9 cellular contexts compared by ENCODE assay signal in genomic region chr3:72892870-72893269, GRCh38. TPM values are rescaled to one million over a fixed set of nuclear protein-coding genes. Genes with fewer than 3 reads are reported as not detected.
DNase-seq lines count a peak whose midpoint lies in the region; ATAC-seq and TF ChIP-seq lines count a peak whose summit lies in the region.
"Had no signal": no experiment of that assay in that cellular context is flagged by ENCODE, and none has a peak within 500 bp of the region (broad histone marks: within the 10 kb centered on the region; RNA-seq: fewer than 3 reads in every experiment).

No MANE protein-coding gene starts in this region.

- no peak overlapping the region for H3K4me3 Mint-ChIP-seq in neural crest cell
- H3K4me3 Mint-ChIP-seq in CD4-positive, alpha-beta memory T cell: no peak overlapping the region

- no peaks in the 10 kb centered on the region for H3K27me3 ChIP-seq in mammary epithelial cell (ENCODE audit: insufficient read depth, low read length)
- H3K27me3 ChIP-seq in CD4-positive, alpha-beta memory T cell (ENCODE audit: insufficient read depth, low read length): peaks cover 14% of the 10 kb centered on the region

- H2AFZ ChIP-seq in mammary epithelial cell (ENCODE audit: low read depth, low read length): no peak overlapping the region

- intact Hi-C loops in mammary epithelial cell (cut with micrococcal nuclease): no loop called here
- intact Hi-C loops in CD4-positive, alpha-beta memory T cell (cut with micrococcal nuclease): no loop called here

- peaks cover 93% of the 10 kb centered on the region for H3K27me3 Mint-ChIP-seq in neural crest cell (ENCODE audit: low read depth)
- peaks cover 34 to 56% of the 10 kb centered on the region in 2 donors for H3K27me3 Mint-ChIP-seq in CD4-positive, alpha-beta memory T cell

- H3K4me1 ChIP-seq in mammary epithelial cell (ENCODE audit: insufficient read depth, low read length): peaks cover 46% of the 10 kb centered on the region
- H3K4me1 ChIP-seq in CD4-positive, alpha-beta memory T cell (ENCODE audit: insufficient read depth, low read length): peaks cover 4% of the 10 kb centered on the region

- no peak for ATAC-seq in GM19395 (IDR thresholded peaks at IDR 0.05; ENCODE audit: unreplicated experiment)

- WGBS in mammary epithelial cell (ENCODE audit: low coverage, missing lambda C conversion rate): 80% methylated on average over 4 of the region's 4 CpGs

- no peaks in the 10 kb centered on the region for H3K9me3 Mint-ChIP-seq in neural crest cell
- H3K9me3 Mint-ChIP-seq in CD4-positive, alpha-beta memory T cell: no peaks in the 10 kb centered on the region

- H3K9me3 ChIP-seq in mammary epithelial cell (replicated peaks; ENCODE audit: insufficient read depth, low read length): no peaks in the 10 kb centered on the region
- no peaks in the 10 kb centered on the region for H3K9me3 ChIP-seq in CD4-positive, alpha-beta memory T cell (ENCODE audit: control insufficient read depth in 1 of 2, low read length in 2 of 2)

- no peak overlapping the region for H3K27ac Mint-ChIP-seq in neural crest cell (ENCODE audit: unreplicated experiment)
- no peak overlapping the region for H3K27ac Mint-ChIP-seq in CD4-positive, alpha-beta memory T cell

- TF ChIP-seq CTCF in GM12864 (IDR thresholded peaks at IDR 0.05; ENCODE audit: low read depth, low read length, missing control alignments) (peak; percentile 51), mammary epithelial cell (conservative IDR thresholded peaks at IDR 0.05 in 1 of 2, IDR thresholded peaks at IDR 0.05 in 1 of 2; ENCODE audit: extremely low read depth in 1 of 2, insufficient read depth in 1 of 2, low read depth in 1 of 2, low read length in 2 of 2) (peak; percentile 14 to 39), neural crest cell (conservative IDR thresholded peaks at IDR 0.05) (peak; percentile 46)

- H4K20me1 ChIP-seq in mammary epithelial cell (ENCODE audit: insufficient read depth, low read length): no peaks in the 10 kb centered on the region

- H3K9ac ChIP-seq in mammary epithelial cell (ENCODE audit: insufficient read depth, low read length): no peak overlapping the region

- no TSS peak for BruUV-seq in mammary epithelial cell (replicated peaks; lab: Mats Ljungman, UMichigan)

- H3K4me1 Mint-ChIP-seq in neural crest cell: peaks cover 15% of the 10 kb centered on the region
- H3K4me1 Mint-ChIP-seq in CD4-positive, alpha-beta memory T cell: peaks cover 0 to 10% (median 3%) of the 10 kb centered on the region in 4 donors

- H3K4me3 ChIP-seq in GM12864 (ENCODE audit: low read depth, low read length) (no peak overlapping the region), mammary epithelial cell (replicated peaks in 1 of 3; ENCODE audit: insufficient read depth in 1 of 3, low read depth in 2 of 3, low read length in 3 of 3) (no peak overlapping the region)
- H3K4me3 ChIP-seq in CD4-positive, alpha-beta memory T cell (ENCODE audit: low read length in 2 of 2): no peak overlapping the region

- no peak for DNase-seq in GM12864 (ENCODE audit: low read depth)
- DNase-seq in KG1 (lab: John Stamatoyannopoulos, UW): peak; percentile 21
- DNase-seq in mammary epithelial cell: no peak
- DNase-seq in neural crest cell (ENCODE audit: low read depth, low spot score): no peak
- no peak for DNase-seq in SW480 (ENCODE audit: low spot score)
- DNase-seq in activated gamma-delta T cell treated with Interleukin-2 at 50 U/mL for 16 hours: no peak
- DNase-seq in CD4-positive, alpha-beta memory T cell: no peak
- DNase-seq: activated gamma-delta T cell had no signal

- peak overlapping the region; percentile 25 for H3K4me2 ChIP-seq in mammary epithelial cell (ENCODE audit: insufficient read depth, low read depth, low read length)

- no peaks in the 10 kb centered on the region for H3K79me2 ChIP-seq in mammary epithelial cell (ENCODE audit: insufficient read depth, low read length)

- POLR2A ChIA-PET in CD4-positive, alpha-beta memory T cell (lab: Charles Lee; ENCODE audit: partially characterized antibody): no interaction called here

- no peak overlapping the region for H3K27ac ChIP-seq in mammary epithelial cell (ENCODE audit: insufficient read depth, low read depth, low read length)
- no peak overlapping the region for H3K27ac ChIP-seq in CD4-positive, alpha-beta memory T cell (ENCODE audit: low read depth, low read length)

- dilution Hi-C loops in mammary epithelial cell (cut with HindIII; ENCODE audit: low sequenced_read_pairs): no loop called here

- H3K36me3 Mint-ChIP-seq in neural crest cell (ENCODE audit: low read depth): no peaks in the 10 kb centered on the region
- no peaks in the 10 kb centered on the region for H3K36me3 Mint-ChIP-seq in CD4-positive, alpha-beta memory T cell

- no peaks in the 10 kb centered on the region for H3K36me3 ChIP-seq in mammary epithelial cell (ENCODE audit: insufficient read depth, low read length)
- H3K36me3 ChIP-seq in CD4-positive, alpha-beta memory T cell (ENCODE audit: insufficient read depth, low read length): no peaks in the 10 kb centered on the region

- CTCF ChIA-PET in mammary epithelial cell (lab: Charles Lee; ENCODE audit: low non-redundant PET): no interaction called here
- CTCF ChIA-PET in CD4-positive, alpha-beta memory T cell (lab: Charles Lee; ENCODE audit: partially characterized antibody): no interaction called here

- in situ Hi-C loops in mammary epithelial cell (cut with MboI; ENCODE audit: low sequenced_read_pairs in 2 of 2): no loop called here

RNA-seq across cellular contexts. Expression of gene GXYLT2, which starts 5.0 kb away (rescaled TPM):
- 1 to 10 TPM; 3.9 to 9.3 TPM for total RNA-seq in mammary epithelial cell
- polyA plus RNA-seq in mammary epithelial cell: 5.8 TPM
- polyA minus RNA-seq in mammary epithelial cell: 15.3 TPM
- 0.82 and 1.2 TPM in 2 replicates for total RNA-seq in neural crest cell
- total RNA-seq in CD4-positive, alpha-beta memory T cell: not detected
- polyA plus RNA-seq in CD4-positive, alpha-beta memory T cell: not detected

RNA-seq across cellular contexts. Expression of gene SHQ1, which starts 44.6 kb away (rescaled TPM):
- total RNA-seq in mammary epithelial cell (10 to 100 TPM; 17.0 to 23.0 TPM), neural crest cell (20.7 and 22.4 TPM in 2 replicates)
- 12.4 TPM for polyA plus RNA-seq in mammary epithelial cell
- 18.1 TPM for polyA minus RNA-seq in mammary epithelial cell
- total RNA-seq in CD4-positive, alpha-beta memory T cell: 10 to 100 TPM; 28.7 to 31.2 TPM
- 10 to 100 TPM in 1 of 2 donors, 1 to 10 TPM in 1; 6.6 to 23.4 TPM for polyA plus RNA-seq in CD4-positive, alpha-beta memory T cell
